15 cellular contexts compared by ENCODE assay signal in genomic region chr11:9643751-9644150, GRCh38. TPM values are rescaled to one million over a fixed set of nuclear protein-coding genes. Genes with fewer than 3 reads are reported as not detected.
DNase-seq lines count a peak whose midpoint lies in the region; ATAC-seq and TF ChIP-seq lines count a peak whose summit lies in the region.
"Had no signal": no experiment of that assay in that cellular context is flagged by ENCODE, and none has a peak within 500 bp of the region (broad histone marks: within the 10 kb centered on the region; RNA-seq: fewer than 3 reads in every experiment).

No MANE protein-coding gene starts in this region.

- no peaks in the 10 kb centered on the region for H3K27me3 Mint-ChIP-seq in naive B cell

- peak overlapping the region in 5 of 6 donors; percentile 35 to 73 (median 54) for H3K27ac Mint-ChIP-seq in naive B cell
- H3K27ac Mint-ChIP-seq: effector memory CD8-positive, alpha-beta T cell had no signal

- H3K9me3 Mint-ChIP-seq in naive B cell, result no peaks in the 10 kb centered on the region
- H3K9me3 Mint-ChIP-seq: effector memory CD8-positive, alpha-beta T cell had no signal

- H3K4me3 Mint-ChIP-seq in naive B cell, result no peak overlapping the region
- H3K4me3 Mint-ChIP-seq: effector memory CD8-positive, alpha-beta T cell; naive thymus-derived CD8-positive, alpha-beta T cell had no signal

- no peak for TF ChIP-seq CTCF in omental fat pad (IDR thresholded peaks at IDR 0.05)

- no peak for DNase-seq in naive B cell
- DNase-seq in omental fat pad (ENCODE audit: low spot score), result no peak
- no peak for DNase-seq in GDM1 (lab: John Stamatoyannopoulos, UW)
- no peak for DNase-seq in NCI-H82 treated with DMSO at 0.1 percent for 48 hours (lab: John Stamatoyannopoulos, UW; ENCODE audit: unreplicated experiment)
- DNase-seq: activated CD4-positive, alpha-beta T cell treated with anti-CD3 and anti-CD28 coated beads for 1 hour; body of pancreas; Caco-2; effector memory CD8-positive, alpha-beta T cell; glutamatergic neuron; naive thymus-derived CD8-positive, alpha-beta T cell; transverse colon had no signal

- peaks cover 45 to 75% (median 52%) of the 10 kb centered on the region in 3 donors for H3K4me1 Mint-ChIP-seq in naive B cell

- peaks cover 0 to 4% of the 10 kb centered on the region in 2 donors for H3K36me3 Mint-ChIP-seq in naive B cell

- ATAC-seq in GM18907 (IDR thresholded peaks at IDR 0.05; ENCODE audit: unreplicated experiment), result peak; percentile 92
- ATAC-seq in GM21786 (IDR thresholded peaks at IDR 0.05; ENCODE audit: unreplicated experiment), result peak; percentile 95
- peak; percentile 88 for ATAC-seq in HG03460 (IDR thresholded peaks at IDR 0.05; ENCODE audit: unreplicated experiment)
- ATAC-seq in naive B cell (ENCODE audit: low read depth in 2 of 2), result peak in 1 of 2 donors; percentile 7
- no peak for ATAC-seq in omental fat pad (ENCODE audit: low FRiP score)
- ATAC-seq in esophagus mucosa, result no peak
- ATAC-seq: body of pancreas; effector memory CD8-positive, alpha-beta T cell; naive thymus-derived CD8-positive, alpha-beta T cell had no signal

RNA-seq across cellular contexts. Expression of gene SWAP70, which starts 20.1 kb away (rescaled TPM):
- polyA plus RNA-seq in naive B cell (ENCODE audit: low read depth in 6 of 6), result 100 to 1,000 TPM; 239 to 378 (median 304) TPM
- total RNA-seq in omental fat pad (10 to 100 TPM; 35.6 to 81.7 (median 61.0) TPM), esophagus mucosa (13.5 TPM)

Comparison
In these comparisons a context has a peak if more than half of its experiments do, and no peak if none do; other contexts are left out.
1. ATAC-seq: peak in GM18907 (single experiment), GM21786 (single experiment) and HG03460 (single experiment); none in omental fat pad (single experiment) and esophagus mucosa (single experiment).